In the genomic region with DNA sequence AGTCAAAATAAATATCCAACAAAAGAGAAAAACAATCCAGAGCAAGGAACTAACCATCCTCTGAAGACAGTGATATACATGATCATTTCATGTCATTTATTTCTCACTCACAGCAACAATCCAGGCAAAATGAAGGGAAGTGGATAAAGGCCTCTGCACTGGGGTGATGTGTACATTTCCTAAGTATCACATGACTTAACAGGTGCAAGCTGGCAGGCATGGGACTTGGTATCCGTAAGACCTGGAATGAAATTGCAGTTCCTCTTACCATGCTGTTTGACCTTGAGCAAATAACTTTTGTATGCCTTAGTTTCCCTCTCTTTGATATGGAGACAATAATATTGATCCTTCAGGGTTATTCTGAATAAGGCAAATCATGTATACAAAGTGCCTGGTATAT, we compare ENCODE assay signal across 22 cellular contexts.
DNase-seq lines count a peak whose midpoint lies in the region; ATAC-seq and TF ChIP-seq lines count a peak whose summit lies in the region.
"Had no signal": no experiment of that assay in that cellular context is flagged by ENCODE, and none has a peak within 500 bp of the region (broad histone marks: within the 10 kb centered on the region; RNA-seq: fewer than 3 reads in every experiment).

No MANE protein-coding gene starts in this region.

- CTCF ChIA-PET in CD4-positive, alpha-beta memory T cell (lab: Charles Lee; ENCODE audit: partially characterized antibody), result no interaction called here

- H3K79me2 ChIP-seq in MM.1S (ENCODE audit: low read length), result no peaks in the 10 kb centered on the region

- H3K4me3 Mint-ChIP-seq in CD4-positive, alpha-beta memory T cell, result no peak overlapping the region
- H3K4me3 Mint-ChIP-seq in chondrocyte (ENCODE audit: unreplicated experiment), result no peak overlapping the region
- H3K4me3 Mint-ChIP-seq: B cell; CD4-positive, CD25-positive, alpha-beta regulatory T cell; CD8-positive, alpha-beta memory T cell; GM23338; H9 had no signal

- TF ChIP-seq CTCF in MM.1S (IDR thresholded peaks at IDR 0.05; ENCODE audit: low read length), result no peak
- no peak for TF ChIP-seq CTCF in chondrocyte (IDR thresholded peaks at IDR 0.05)

- no peak overlapping the region for H3K4me3 ChIP-seq in MM.1S (ENCODE audit: low read length)
- H3K4me3 ChIP-seq in CD4-positive, alpha-beta memory T cell (ENCODE audit: low read length in 2 of 2), result no peak overlapping the region
- H3K4me3 ChIP-seq: BLaER1, GM12878, GM23338 had no signal

- POLR2A ChIA-PET in CD4-positive, alpha-beta memory T cell (lab: Charles Lee; ENCODE audit: partially characterized antibody), result no interaction called here

- H3K36me3 Mint-ChIP-seq in CD4-positive, alpha-beta memory T cell, result no peaks in the 10 kb centered on the region
- H3K36me3 Mint-ChIP-seq in chondrocyte (ENCODE audit: low read depth), result no peaks in the 10 kb centered on the region
- H3K36me3 Mint-ChIP-seq: CD4-positive, CD25-positive, alpha-beta regulatory T cell; CD8-positive, alpha-beta memory T cell had no signal

- H3K27ac Mint-ChIP-seq in CD4-positive, alpha-beta memory T cell, result no peak overlapping the region
- H3K27ac Mint-ChIP-seq in chondrocyte (ENCODE audit: unreplicated experiment), result no peak overlapping the region
- H3K27ac Mint-ChIP-seq: B cell; CD4-positive, CD25-positive, alpha-beta regulatory T cell; GM23338; H9 had no signal

- H3K9ac ChIP-seq in MM.1S (ENCODE audit: low read length), result no peak overlapping the region
- H3K9ac ChIP-seq: BLaER1 had no signal

- H3K27me3 Mint-ChIP-seq in CD4-positive, alpha-beta memory T cell, result peaks cover 2 to 5% of the 10 kb centered on the region in 2 donors
- H3K27me3 Mint-ChIP-seq in chondrocyte (ENCODE audit: low read depth), result peaks cover 10% of the 10 kb centered on the region

- H3K4me2 ChIP-seq in MM.1S (ENCODE audit: low read depth, low read length), result no peak overlapping the region
- H3K4me2 ChIP-seq: BLaER1, GM23338 had no signal

- H3K9me2 ChIP-seq in MM.1S (replicated peaks; ENCODE audit: insufficient read depth, low read length), result no peaks in the 10 kb centered on the region

- H4K20me1 ChIP-seq in MM.1S (ENCODE audit: insufficient read depth, low read length), result no peaks in the 10 kb centered on the region
- H4K20me1 ChIP-seq: BLaER1 had no signal

- no peaks in the 10 kb centered on the region for H3K9me3 ChIP-seq in MM.1S (replicated peaks; ENCODE audit: insufficient read depth, low read length)
- H3K9me3 ChIP-seq in CD4-positive, alpha-beta memory T cell (ENCODE audit: control insufficient read depth in 1 of 2, low read length in 2 of 2), result no peaks in the 10 kb centered on the region
- H3K9me3 ChIP-seq: BLaER1 had no signal

- H3F3A ChIP-seq in MM.1S (ENCODE audit: insufficient read depth, low read length), result no peaks in the 10 kb centered on the region

- H3K27me3 ChIP-seq in MM.1S (replicated peaks; ENCODE audit: insufficient read depth, low read length), result no peaks in the 10 kb centered on the region
- H3K27me3 ChIP-seq in CD4-positive, alpha-beta memory T cell (ENCODE audit: insufficient read depth, low read length), result no peaks in the 10 kb centered on the region
- H3K27me3 ChIP-seq: BLaER1 had no signal

- H3K4me1 ChIP-seq in MM.1S (ENCODE audit: low read length), result no peaks in the 10 kb centered on the region
- no peaks in the 10 kb centered on the region for H3K4me1 ChIP-seq in CD4-positive, alpha-beta memory T cell (ENCODE audit: insufficient read depth, low read length)
- H3K4me1 ChIP-seq: BLaER1 had no signal

- peak; percentile 52 for ATAC-seq in left colon
- ATAC-seq: GM23338, HCT116 had no signal

- no peak overlapping the region for H2AFZ ChIP-seq in MM.1S (ENCODE audit: low read length)
- H2AFZ ChIP-seq: GM23338 had no signal

- intact Hi-C loops in left colon (cut with DNase I, micrococcal nuclease), result no loop called here
- intact Hi-C loops in CD4-positive, alpha-beta memory T cell (cut with micrococcal nuclease), result no loop called here

- H3K9me3 Mint-ChIP-seq in CD4-positive, alpha-beta memory T cell, result peaks cover 0 to 2% (median 0%) of the 10 kb centered on the region in 8 donors
- H3K9me3 Mint-ChIP-seq in chondrocyte (ENCODE audit: low read depth), result no peaks in the 10 kb centered on the region
- H3K9me3 Mint-ChIP-seq: CD8-positive, alpha-beta memory T cell; GM23338; H9 had no signal

- H3K36me3 ChIP-seq in MM.1S (replicated peaks; ENCODE audit: insufficient read depth, low read length), result no peaks in the 10 kb centered on the region
- no peaks in the 10 kb centered on the region for H3K36me3 ChIP-seq in CD4-positive, alpha-beta memory T cell (ENCODE audit: insufficient read depth, low read length)
- H3K36me3 ChIP-seq: BLaER1 had no signal

- H3K4me1 Mint-ChIP-seq in CD4-positive, alpha-beta memory T cell, result no peaks in the 10 kb centered on the region
- no peaks in the 10 kb centered on the region for H3K4me1 Mint-ChIP-seq in chondrocyte (ENCODE audit: low read depth)
- H3K4me1 Mint-ChIP-seq: CD4-positive, CD25-positive, alpha-beta regulatory T cell; CD8-positive, alpha-beta memory T cell had no signal

- peak; percentile 61 for DNase-seq in DMS53 (lab: John Stamatoyannopoulos, UW)
- no peak for DNase-seq in DMS53 treated with DMSO at 0.1 percent for 48 hours (lab: John Stamatoyannopoulos, UW; ENCODE audit: unreplicated experiment)
- peak; percentile 4 for DNase-seq in NCI-H69 (lab: John Stamatoyannopoulos, UW)
- DNase-seq in left colon, result no peak
- DNase-seq in MM.1S, result no peak
- DNase-seq in CD4-positive, alpha-beta memory T cell, result no peak
- DNase-seq in chondrocyte (ENCODE audit: low spot score), result no peak
- DNase-seq: Calu3; CD4-positive, CD25-positive, alpha-beta regulatory T cell; CD8-positive, alpha-beta memory T cell; COR-L47; DMS79; EL; GDM1; H9 had no signal

- no peak overlapping the region for H3K27ac ChIP-seq in MM.1S (ENCODE audit: low read length)
- no peak overlapping the region for H3K27ac ChIP-seq in CD4-positive, alpha-beta memory T cell (ENCODE audit: low read depth, low read length)
- H3K27ac ChIP-seq: 22Rv1, BLaER1, C4-2B had no signal

Comparison
In these comparisons a context has a peak if more than half of its experiments do, and no peak if none do; other contexts are left out.
1. DNase-seq: peak in DMS53 (single experiment) and NCI-H69 (single experiment); none in DMS53 treated with DMSO at 0.1 percent for 48 hours (single experiment), left colon (0 of 2), MM.1S (single experiment), CD4-positive, alpha-beta memory T cell (0 of 5) and chondrocyte (single experiment).